Comparison of ENCODE assay signal across 23 cellular contexts in genomic region chr10:132258423-132258822, GRCh38. TPM values are rescaled to one million over a fixed set of nuclear protein-coding genes. Genes with fewer than 3 reads are reported as not detected.
A peak's percentile ranks its signal among the peaks of the same experiment; 100 is the strongest.
DNase-seq lines count a peak whose midpoint lies in the region; ATAC-seq and TF ChIP-seq lines count a peak whose summit lies in the region.
"Had no signal": no experiment of that assay in that cellular context is flagged by ENCODE, and none has a peak within 500 bp of the region (broad histone marks: within the 10 kb centered on the region; RNA-seq: fewer than 3 reads in every experiment).

No MANE protein-coding gene starts in this region.

- H3K27me3 ChIP-seq in H7 (ENCODE audit: control insufficient read depth, insufficient read depth, low read length) = no peaks in the 10 kb centered on the region
- H3K27me3 ChIP-seq: BE2C, BLaER1 had no signal

- H3K4me3 Mint-ChIP-seq in central memory CD8-positive, alpha-beta T cell = no peak overlapping the region
- H3K4me3 Mint-ChIP-seq in progenitor cell of endocrine pancreas (ENCODE audit: low read depth) = no peak overlapping the region
- H3K4me3 Mint-ChIP-seq in activated T-helper 1 cell treated with anti-CD3 and anti-CD28 coated beads, Interleukin-12 subunit alpha, Interleukin-12 subunit beta, Interleukin-2, Interleukin-4 antibody, amounts not matched to agents 30 ng/mL and 10 ng/mL and 1 ng/mL, durations not matched to agents 14 hours and 24 hours and 36 hours = no peak overlapping the region
- H3K4me3 Mint-ChIP-seq: CD14-positive monocyte; CD4-positive, alpha-beta memory T cell; CD4-positive, CD25-positive, alpha-beta regulatory T cell; CD8-positive, alpha-beta memory T cell had no signal

- peaks cover 16% of the 10 kb centered on the region for H3K4me1 Mint-ChIP-seq in central memory CD8-positive, alpha-beta T cell
- no peaks in the 10 kb centered on the region for H3K4me1 Mint-ChIP-seq in progenitor cell of endocrine pancreas (ENCODE audit: low read depth)
- no peaks in the 10 kb centered on the region for H3K4me1 Mint-ChIP-seq in activated T-helper 1 cell treated with anti-CD3 and anti-CD28 coated beads, Interleukin-12 subunit alpha, Interleukin-12 subunit beta, Interleukin-2, Interleukin-4 antibody, amounts not matched to agents 30 ng/mL and 10 ng/mL and 1 ng/mL, durations not matched to agents 14 hours and 24 hours and 36 hours (ENCODE audit: low read depth)

- H3K4me3 ChIP-seq in H7 (ENCODE audit: insufficient read depth, low read depth, low read length) = no peak overlapping the region
- H3K4me3 ChIP-seq: BLaER1, GM12878 had no signal

- peaks cover 2% of the 10 kb centered on the region for H3K36me3 Mint-ChIP-seq in central memory CD8-positive, alpha-beta T cell (ENCODE audit: insufficient read depth)
- H3K36me3 Mint-ChIP-seq in progenitor cell of endocrine pancreas (ENCODE audit: insufficient read depth) = no peaks in the 10 kb centered on the region
- no peaks in the 10 kb centered on the region for H3K36me3 Mint-ChIP-seq in activated T-helper 1 cell treated with anti-CD3 and anti-CD28 coated beads, Interleukin-12 subunit alpha, Interleukin-12 subunit beta, Interleukin-2, Interleukin-4 antibody, amounts not matched to agents 30 ng/mL and 10 ng/mL and 1 ng/mL, durations not matched to agents 14 hours and 24 hours and 36 hours (ENCODE audit: low read depth)
- H3K36me3 Mint-ChIP-seq: CD4-positive, alpha-beta memory T cell; CD4-positive, CD25-positive, alpha-beta regulatory T cell had no signal

- H3K9me3 Mint-ChIP-seq in central memory CD8-positive, alpha-beta T cell = no peaks in the 10 kb centered on the region
- no peaks in the 10 kb centered on the region for H3K9me3 Mint-ChIP-seq in progenitor cell of endocrine pancreas (ENCODE audit: low read depth)
- no peaks in the 10 kb centered on the region for H3K9me3 Mint-ChIP-seq in activated T-helper 1 cell treated with anti-CD3 and anti-CD28 coated beads, Interleukin-12 subunit alpha, Interleukin-12 subunit beta, Interleukin-2, Interleukin-4 antibody, amounts not matched to agents 30 ng/mL and 10 ng/mL and 1 ng/mL, durations not matched to agents 14 hours and 24 hours and 36 hours
- H3K9me3 Mint-ChIP-seq: CD4-positive, alpha-beta memory T cell; CD4-positive, CD25-positive, alpha-beta regulatory T cell; CD8-positive, alpha-beta memory T cell had no signal

- peak overlapping the region; percentile 16 for H3K27ac Mint-ChIP-seq in central memory CD8-positive, alpha-beta T cell (ENCODE audit: low read depth)
- H3K27ac Mint-ChIP-seq in progenitor cell of endocrine pancreas = peak overlapping the region; percentile 56
- no peak overlapping the region for H3K27ac Mint-ChIP-seq in activated T-helper 1 cell treated with anti-CD3 and anti-CD28 coated beads, Interleukin-12 subunit alpha, Interleukin-12 subunit beta, Interleukin-2, Interleukin-4 antibody, amounts not matched to agents 30 ng/mL and 10 ng/mL and 1 ng/mL, durations not matched to agents 14 hours and 24 hours and 36 hours
- H3K27ac Mint-ChIP-seq: CD14-positive monocyte; CD4-positive, CD25-positive, alpha-beta regulatory T cell had no signal

- no peaks in the 10 kb centered on the region for H3K36me3 ChIP-seq in H7 (replicated peaks; ENCODE audit: control insufficient read depth, insufficient read depth, low read length)
- H3K36me3 ChIP-seq: BE2C, BLaER1 had no signal

- ATAC-seq in central memory CD8-positive, alpha-beta T cell (replicated peaks; ENCODE audit: extremely low read depth, poor library complexity, severe bottlenecking) = no peak
- ATAC-seq: GM12878 had no signal

- no peaks in the 10 kb centered on the region for H3K27me3 Mint-ChIP-seq in central memory CD8-positive, alpha-beta T cell
- H3K27me3 Mint-ChIP-seq in progenitor cell of endocrine pancreas = peaks cover 24% of the 10 kb centered on the region
- peaks cover 2% of the 10 kb centered on the region for H3K27me3 Mint-ChIP-seq in activated T-helper 1 cell treated with anti-CD3 and anti-CD28 coated beads, Interleukin-12 subunit alpha, Interleukin-12 subunit beta, Interleukin-2, Interleukin-4 antibody, amounts not matched to agents 30 ng/mL and 10 ng/mL and 1 ng/mL, durations not matched to agents 14 hours and 24 hours and 36 hours (ENCODE audit: insufficient read depth)
- H3K27me3 Mint-ChIP-seq: CD4-positive, alpha-beta memory T cell; CD4-positive, CD25-positive, alpha-beta regulatory T cell; CD8-positive, alpha-beta memory T cell had no signal

- intact Hi-C loops in activated T-helper 1 cell treated with anti-CD3 and anti-CD28 coated beads, Interleukin-12 subunit alpha, Interleukin-12 subunit beta, Interleukin-2, Interleukin-4 antibody, amounts not matched to agents 30 ng/mL and 10 ng/mL and 1 ng/mL, durations not matched to agents 14 hours and 24 hours and 36 hours (cut with micrococcal nuclease) = no loop called here

- DNase-seq in H7 (peak; percentile 70), progenitor cell of endocrine pancreas (ENCODE audit: low spot score, unreplicated experiment) (no peak), SKM-1 (lab: John Stamatoyannopoulos, UW; ENCODE audit: unreplicated experiment) (no peak)
- DNase-seq in central memory CD8-positive, alpha-beta T cell (ENCODE audit: low spot score in 2 of 2) = no peak
- DNase-seq in activated T-helper 1 cell treated with anti-CD3 and anti-CD28 coated beads, Interleukin-12 subunit alpha, Interleukin-12 subunit beta, Interleukin-2, Interleukin-4 antibody, amounts not matched to agents 30 ng/mL and 10 ng/mL and 1 ng/mL, durations not matched to agents 14 hours and 24 hours and 36 hours (ENCODE audit: low spot score) = no peak
- DNase-seq: 8988T; ACHN; BE2C; C1 segment of cervical spinal cord; CD4-positive, alpha-beta memory T cell; CD4-positive, CD25-positive, alpha-beta regulatory T cell; CD8-positive, alpha-beta memory T cell; COR-L47; DMS 273 treated with DMSO at 0.1 percent for 48 hours; DMS153; DMS53; DMS79; DND-41; EL; GDM1 had no signal

- no peak for TF ChIP-seq CTCF in progenitor cell of endocrine pancreas (IDR thresholded peaks at IDR 0.05; ENCODE audit: unreplicated experiment)

RNA-seq across cellular contexts. Expression of gene STK32C, which starts 49.3 kb away (rescaled TPM):
- 24.9 and 31.4 TPM in 2 replicates for total RNA-seq in H7 (2014; rRNA removed; shearing (Covaris generic))
- total RNA-seq in progenitor cell of endocrine pancreas = 8.4 and 10.0 TPM in 2 replicates
- 14.6 and 15.5 TPM in 2 replicates for total RNA-seq in activated T-helper 1 cell treated with anti-CD3 and anti-CD28 coated beads, Interleukin-12 subunit alpha, Interleukin-12 subunit beta, Interleukin-2, Interleukin-4 antibody, amounts not matched to agents 30 ng/mL and 10 ng/mL and 1 ng/mL, durations not matched to agents 14 hours and 24 hours and 36 hours
